ENCODE assay signal across 16 cellular contexts in the genomic region with DNA sequence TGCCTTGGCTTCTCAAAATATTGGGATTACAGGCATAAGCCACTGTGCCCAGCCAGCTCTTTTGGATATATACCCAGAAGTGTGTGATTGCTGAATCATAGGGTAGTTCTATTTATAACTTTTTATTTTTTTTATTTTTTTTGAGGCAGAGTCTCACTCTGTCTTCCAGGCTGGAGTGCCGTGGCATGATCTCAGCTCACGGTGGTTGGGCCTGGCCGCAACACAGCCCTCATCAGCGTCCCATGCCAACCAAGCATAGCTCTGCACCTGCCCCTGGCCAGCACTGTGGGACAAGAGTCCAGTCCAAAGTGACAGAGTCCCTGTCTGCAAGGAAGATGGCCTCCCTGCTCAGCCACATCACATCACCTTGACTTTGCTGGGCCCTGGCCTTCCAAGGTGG. TPM values are rescaled to one million over a fixed set of nuclear protein-coding genes. Genes with fewer than 3 reads are reported as not detected.
DNase-seq lines count a peak whose midpoint lies in the region; ATAC-seq and TF ChIP-seq lines count a peak whose summit lies in the region.
"Not testable (repeated sequence)": the region's sequence is repeated elsewhere in the genome, so short reads cannot be mapped to it uniquely, and the experiment has no call there.
"Had no signal": no experiment of that assay in that cellular context is flagged by ENCODE, and none has a peak within 500 bp of the region (broad histone marks: within the 10 kb centered on the region; RNA-seq: fewer than 3 reads in every experiment).

No MANE protein-coding gene starts in this region.

- H3K27me3 ChIP-seq in liver (ENCODE audit: control insufficient read depth in 4 of 4, insufficient read depth in 4 of 4, low read length in 3 of 4), result not testable (repeated sequence)

- H3K36me3 Mint-ChIP-seq in activated naive CD8-positive, alpha-beta T cell treated with anti-CD3 and anti-CD28 coated beads, Interleukin-2, amount 50 U/mL, for 24 hours (ENCODE audit: low read depth), result not testable (repeated sequence)
- H3K36me3 Mint-ChIP-seq in stimulated activated effector memory CD8-positive, alpha-beta T cell treated with anti-CD3 and anti-CD28 coated beads, Interleukin-12 subunit alpha, Interleukin-12 subunit beta, amount 100 ng/mL, for 72 hours, result peaks cover 14% of the 10 kb centered on the region

- not testable (repeated sequence) for H3K4me3 ChIP-seq in coronary artery; liver (ENCODE audit: low read depth in 1 of 3, low read length in 3 of 3)

- H3K27ac Mint-ChIP-seq in activated naive CD8-positive, alpha-beta T cell treated with anti-CD3 and anti-CD28 coated beads, Interleukin-2, amount 50 U/mL, for 24 hours, result peak overlapping the region; percentile 100
- peak overlapping the region; percentile 96 for H3K27ac Mint-ChIP-seq in stimulated activated effector memory CD8-positive, alpha-beta T cell treated with anti-CD3 and anti-CD28 coated beads, Interleukin-12 subunit alpha, Interleukin-12 subunit beta, amount 100 ng/mL, for 72 hours

- TF ChIP-seq RAD21 in liver (IDR thresholded peaks at IDR 0.05), result not testable (repeated sequence)

- ATAC-seq in activated naive CD8-positive, alpha-beta T cell treated with anti-CD3 and anti-CD28 coated beads, Interleukin-2, amount 50 U/mL, for 24 hours; stimulated activated effector memory CD8-positive, alpha-beta T cell treated with anti-CD3 and anti-CD28 coated beads, Interleukin-12 subunit alpha, Interleukin-12 subunit beta, amount 100 ng/mL, for 72 hours: not testable (repeated sequence)
- ATAC-seq in Right ventricle myocardium inferior, result peak; percentile 69

- in situ Hi-C loops in G401 (cut with HindIII; ENCODE audit: low sequenced_read_pairs), result not testable (repeated sequence)

- intact Hi-C loops in Right ventricle myocardium inferior (cut with DNase I), result not testable (repeated sequence)

- not testable (repeated sequence) for TF ChIP-seq CTCF in coronary artery (IDR thresholded peaks at IDR 0.05); liver (IDR thresholded peaks at IDR 0.05; ENCODE audit: low read depth, low read length, missing input control)

- peaks cover 62% of the 10 kb centered on the region for H3K4me1 Mint-ChIP-seq in activated naive CD8-positive, alpha-beta T cell treated with anti-CD3 and anti-CD28 coated beads, Interleukin-2, amount 50 U/mL, for 24 hours
- peaks cover 51% of the 10 kb centered on the region for H3K4me1 Mint-ChIP-seq in stimulated activated effector memory CD8-positive, alpha-beta T cell treated with anti-CD3 and anti-CD28 coated beads, Interleukin-12 subunit alpha, Interleukin-12 subunit beta, amount 100 ng/mL, for 72 hours

- H3K4me1 ChIP-seq in liver (ENCODE audit: control insufficient read depth in 4 of 4, insufficient read depth in 4 of 4, low read length in 3 of 4), result not testable (repeated sequence)

- not testable (repeated sequence) for H3K9me3 ChIP-seq in liver (ENCODE audit: control insufficient read depth in 4 of 4, low read length in 3 of 4)

- not testable (repeated sequence) for H3K36me3 ChIP-seq in liver (ENCODE audit: control insufficient read depth in 4 of 4, insufficient read depth in 3 of 4, low read depth in 1 of 4, low read length in 3 of 4)

- H3K27me3 Mint-ChIP-seq in activated naive CD8-positive, alpha-beta T cell treated with anti-CD3 and anti-CD28 coated beads, Interleukin-2, amount 50 U/mL, for 24 hours, result not testable (repeated sequence)

- H3K9ac ChIP-seq in liver (ENCODE audit: low read depth in 1 of 2, low read length in 2 of 2), result not testable (repeated sequence)

- peak overlapping the region; percentile 34 to 68 for H3K27ac ChIP-seq in coronary artery
- not testable (repeated sequence) for H3K27ac ChIP-seq in liver (ENCODE audit: low read depth in 1 of 2, low read length in 2 of 2)

- H3K4me3 Mint-ChIP-seq in activated naive CD8-positive, alpha-beta T cell treated with anti-CD3 and anti-CD28 coated beads, Interleukin-2, amount 50 U/mL, for 24 hours; stimulated activated effector memory CD8-positive, alpha-beta T cell treated with anti-CD3 and anti-CD28 coated beads, Interleukin-12 subunit alpha, Interleukin-12 subunit beta, amount 100 ng/mL, for 72 hours: not testable (repeated sequence)

- not testable (repeated sequence) for H3K9me3 Mint-ChIP-seq in activated naive CD8-positive, alpha-beta T cell treated with anti-CD3 and anti-CD28 coated beads, Interleukin-2, amount 50 U/mL, for 24 hours; stimulated activated effector memory CD8-positive, alpha-beta T cell treated with anti-CD3 and anti-CD28 coated beads, Interleukin-12 subunit alpha, Interleukin-12 subunit beta, amount 100 ng/mL, for 72 hours

- DNase-seq in G401 (ENCODE audit: low spot score), result peak; percentile 98
- DNase-seq in RPMI7951 (ENCODE audit: low read depth), result peak; percentile 65
- DNase-seq in activated naive CD8-positive, alpha-beta T cell treated with anti-CD3 and anti-CD28 coated beads, Interleukin-2, amount 50 U/mL, for 24 hours; coronary artery (ENCODE audit: low spot score); Right ventricle myocardium inferior (ENCODE audit: missing footprints); stimulated activated effector memory CD8-positive, alpha-beta T cell treated with anti-CD3 and anti-CD28 coated beads, Interleukin-12 subunit alpha, Interleukin-12 subunit beta, amount 100 ng/mL, for 72 hours (ENCODE audit: low spot score in 2 of 2): not testable (repeated sequence)

- WGBS in liver, result 31% methylated on average over 4 of the region's 4 CpGs

TF ChIP-seq in liver, 16 proteins besides CTCF, POLR2A, EP300 and RAD21:
- TF ChIP-seq HNF4A (conservative IDR thresholded peaks at IDR 0.05), result peak; percentile 83 to 84
- TF ChIP-seq HNF4G (IDR thresholded peaks at IDR 0.05), result peak; percentile 46

RNA-seq across cellular contexts. Expression of a gene that starts 24.7 kb away (rescaled TPM):
- total RNA-seq in G401 (2014; rRNA removed; shearing (Covaris generic)), result 25.5 and 25.7 TPM in 2 replicates
- 27.3 and 31.8 TPM in 2 replicates for total RNA-seq in RPMI7951 (2014; rRNA removed; shearing (Covaris generic))
- total RNA-seq in Right ventricle myocardium inferior (3.3 TPM), liver (10 to 100 TPM in 1 of 2 donors, 1 to 10 TPM in 1; 7.9 to 66.0 TPM)
- polyA plus RNA-seq in liver, result 10 to 100 TPM in 1 of 2 donors, 1 to 10 TPM in 1; 4.5 to 13.3 TPM

RNA-seq across cellular contexts. Expression of a gene that starts 42.3 kb away (rescaled TPM):
- not detected in 2 replicates for total RNA-seq in G401 (2014; rRNA removed; shearing (Covaris generic))
- not detected in 2 replicates for total RNA-seq in RPMI7951 (2014; rRNA removed; shearing (Covaris generic))
- total RNA-seq in Right ventricle myocardium inferior (not detected), liver (10 to 100 TPM; 12.3 to 66.8 TPM)
- 10 to 100 TPM; 33.5 to 33.8 TPM for polyA plus RNA-seq in liver
- total RNA-seq: cardiac muscle cell; CD4-positive, alpha-beta T cell; endodermal cell; left colon; neural crest cell; pancreas had no signal
- polyA plus RNA-seq: cardiac muscle cell, esophagus, immature natural killer cell, SK-N-SH had no signal

RNA-seq across cellular contexts. Expression of a gene that starts 57.2 kb away (rescaled TPM):
- 18.3 and 28.4 TPM in 2 replicates for total RNA-seq in G401 (2014; rRNA removed; shearing (Covaris generic))
- 15.3 and 15.5 TPM in 2 replicates for total RNA-seq in RPMI7951 (2014; rRNA removed; shearing (Covaris generic))
- total RNA-seq in Right ventricle myocardium inferior (12.8 TPM), liver (10 to 100 TPM; 20.5 to 20.7 TPM)
- 1 to 10 TPM; 4.9 to 6.9 TPM for polyA plus RNA-seq in liver

Comparison
In these comparisons a context has a peak if more than half of its experiments do, and no peak if none do; other contexts are left out.
1. RNA of a gene that starts 42.3 kb away (total RNA-seq): 12.3 to 66.8 TPM in liver; not detected in G401, not detected in RPMI7951 and not detected in Right ventricle myocardium inferior (single experiment); every median in the first group is over 10 times any median in the second.